9 cellular contexts compared by ENCODE assay signal in the genomic region with DNA sequence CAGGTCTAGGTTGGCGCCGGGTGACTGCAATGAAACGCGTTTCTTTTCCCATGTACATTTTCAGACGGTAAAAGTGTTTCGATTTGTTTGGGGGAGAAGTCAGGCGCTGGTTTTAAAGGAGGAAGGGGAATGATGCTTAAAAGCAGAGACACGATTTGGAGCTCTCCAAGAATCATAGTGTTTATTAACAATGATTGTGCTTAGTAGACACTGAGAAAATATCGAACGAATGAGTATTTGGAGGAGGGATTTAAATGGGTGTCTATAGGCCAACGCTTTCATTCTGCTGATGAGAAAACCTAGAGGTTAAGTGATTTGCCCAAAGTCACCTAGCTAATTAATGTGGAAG. TPM values are rescaled to one million over a fixed set of nuclear protein-coding genes. Genes with fewer than 3 reads are reported as not detected.
DNase-seq lines count a peak whose midpoint lies in the region; ATAC-seq, FAIRE-seq and TF ChIP-seq lines count a peak whose summit lies in the region.
"Had no signal": no experiment of that assay in that cellular context is flagged by ENCODE, and none has a peak within 500 bp of the region (broad histone marks: within the 10 kb centered on the region; RNA-seq: fewer than 3 reads in every experiment).

No MANE protein-coding gene starts in this region.

- peak in 2 of 5 donors; percentile 8 to 27 for DNase-seq in CD4-positive, alpha-beta memory T cell
- DNase-seq in PC-3 (no peak), endothelial cell of umbilical vein (ENCODE audit: low read depth, low spot score) (no peak), neural progenitor cell (ENCODE audit: low spot score) (peak; percentile 18), posterior vena cava (ENCODE audit: low spot score) (no peak), BE2C (no peak)
- DNase-seq: NCI-H187 treated with DMSO at 0.1 percent for 48 hours had no signal

- no peaks in the 10 kb centered on the region for H3K9me1 ChIP-seq in endothelial cell of umbilical vein (replicated peaks; ENCODE audit: control insufficient read depth, extremely low read depth, insufficient read depth, low read length)

- H2AFZ ChIP-seq in PC-3 (ENCODE audit: low read length) = peak overlapping the region; percentile 65; the same call in 1 of the 2 replicates
- peak overlapping the region; percentile 65 for H2AFZ ChIP-seq in endothelial cell of umbilical vein (ENCODE audit: low read depth, low read length)
- peak overlapping the region; percentile 52 for H2AFZ ChIP-seq in neural progenitor cell (replicated peaks)

- no peak for FAIRE-seq in endothelial cell of umbilical vein (lab: Jason Lieb, UNC)

- no peaks in the 10 kb centered on the region for H3F3A ChIP-seq in PC-3 (ENCODE audit: low read length, unreplicated experiment)
- no peaks in the 10 kb centered on the region for H3F3A ChIP-seq in neural progenitor cell (ENCODE audit: low read depth)

- peak overlapping the region; percentile 77 to 90 (median 89) for H3K4me3 Mint-ChIP-seq in CD4-positive, alpha-beta memory T cell
- peak overlapping the region; percentile 66 for H3K4me3 Mint-ChIP-seq in neural progenitor cell

- H3K9ac ChIP-seq in PC-3 (ENCODE audit: low read length) (no peak overlapping the region), endothelial cell of umbilical vein (replicated peaks; ENCODE audit: extremely low read depth, insufficient read depth, low read length) (peak overlapping the region; percentile 84), neural progenitor cell (no peak overlapping the region)

- H3K4me2 ChIP-seq in PC-3 (ENCODE audit: low read length) = peak overlapping the region; percentile 60
- H3K4me2 ChIP-seq in endothelial cell of umbilical vein (ENCODE audit: insufficient read depth, low read length) = peak overlapping the region; percentile 57
- peak overlapping the region; percentile 67 for H3K4me2 ChIP-seq in neural progenitor cell

- H4K20me1 ChIP-seq in PC-3 (ENCODE audit: low read length) (no peaks in the 10 kb centered on the region), endothelial cell of umbilical vein (replicated peaks; ENCODE audit: control insufficient read depth, extremely low read depth, insufficient read depth, low read length) (no peaks in the 10 kb centered on the region), neural progenitor cell (ENCODE audit: low read depth) (peaks cover 9% of the 10 kb centered on the region)

- no peaks in the 10 kb centered on the region for H3K79me2 ChIP-seq in PC-3 (ENCODE audit: low read length)
- no peaks in the 10 kb centered on the region for H3K79me2 ChIP-seq in endothelial cell of umbilical vein (ENCODE audit: control insufficient read depth, insufficient read depth, low read length)
- H3K79me2 ChIP-seq in neural progenitor cell (ENCODE audit: low read depth) = no peaks in the 10 kb centered on the region

- BruUV-seq in PC-3 (replicated peaks; lab: Mats Ljungman, UMichigan) (no TSS peak), endothelial cell of umbilical vein (replicated peaks; lab: Mats Ljungman, UMichigan) (no TSS peak)

- peaks cover 30% of the 10 kb centered on the region for H3K4me1 ChIP-seq in CD4-positive, alpha-beta memory T cell (ENCODE audit: insufficient read depth, low read length)
- H3K4me1 ChIP-seq in PC-3 (ENCODE audit: insufficient read depth, low read length) (no peaks in the 10 kb centered on the region), endothelial cell of umbilical vein (ENCODE audit: control insufficient read depth, extremely low read depth, insufficient read depth, low read length) (peaks cover 15% of the 10 kb centered on the region), neural progenitor cell (no peaks in the 10 kb centered on the region), BE2C (no peaks in the 10 kb centered on the region)

- H3K9me3 ChIP-seq in CD4-positive, alpha-beta memory T cell (ENCODE audit: control insufficient read depth in 1 of 2, low read length in 2 of 2) = no peaks in the 10 kb centered on the region
- H3K9me3 ChIP-seq in PC-3 (ENCODE audit: low read length) (no peaks in the 10 kb centered on the region), endothelial cell of umbilical vein (replicated peaks; ENCODE audit: control insufficient read depth, insufficient read depth, low read length) (no peaks in the 10 kb centered on the region), neural progenitor cell (ENCODE audit: low read depth) (no peaks in the 10 kb centered on the region), BE2C (no peaks in the 10 kb centered on the region)

- H3K9me3 Mint-ChIP-seq in CD4-positive, alpha-beta memory T cell = peaks cover 0 to 4% (median 0%) of the 10 kb centered on the region in 8 donors
- H3K9me3 Mint-ChIP-seq in neural progenitor cell = peaks cover 7% of the 10 kb centered on the region

- ATAC-seq in PC-3 (no peak), HG02840 (IDR thresholded peaks at IDR 0.05; ENCODE audit: low FRiP score, unreplicated experiment) (no peak), GM19463 (IDR thresholded peaks at IDR 0.05; ENCODE audit: unreplicated experiment) (no peak)

- TF ChIP-seq CTCF in PC-3 (conservative IDR thresholded peaks at IDR 0.05; ENCODE audit: low read depth, low read length) (no peak), endothelial cell of umbilical vein (IDR thresholded peaks at IDR 0.05; ENCODE audit: extremely low read depth in 1 of 2, insufficient read depth in 1 of 2, low read depth in 1 of 2, low read length in 2 of 2) (no peak), neural progenitor cell (IDR thresholded peaks at IDR 0.05) (no peak), BE2C (IDR thresholded peaks at IDR 0.05; ENCODE audit: low read depth, low read length) (no peak)

- dilution Hi-C loops in endothelial cell of umbilical vein (cut with MboI; ENCODE audit: extremely low pct_ligation_motif_present, low sequenced_read_pairs) = no loop called here

- CTCF ChIA-PET in CD4-positive, alpha-beta memory T cell (lab: Charles Lee; ENCODE audit: partially characterized antibody) = interaction anchor here (0.9 to 1.2 kb wide), 4 partner anchors 18 to 135 kb away, joined by 3 to 4 read pairs (median 4); no protein-coding TSS in a partner anchor
- CTCF ChIA-PET in PC-3 (lab: Charles Lee) (no interaction called here), endothelial cell of umbilical vein (lab: Charles Lee) (interaction anchor here (1.0 to 2.1 kb wide), 4 partner anchors 8 to 72 kb away, joined by 3 to 12 read pairs (median 5); no protein-coding TSS in a partner anchor)

- no peaks in the 10 kb centered on the region for H3K27me3 ChIP-seq in CD4-positive, alpha-beta memory T cell (ENCODE audit: insufficient read depth, low read length)
- no peaks in the 10 kb centered on the region for H3K27me3 ChIP-seq in PC-3 (ENCODE audit: low read length)
- no peaks in the 10 kb centered on the region for H3K27me3 ChIP-seq in endothelial cell of umbilical vein (ENCODE audit: control insufficient read depth in 2 of 2, insufficient read depth in 2 of 2, low read length in 2 of 2)
- peaks cover 60% of the 10 kb centered on the region for H3K27me3 ChIP-seq in neural progenitor cell
- H3K27me3 ChIP-seq in BE2C = no peaks in the 10 kb centered on the region

- no peaks in the 10 kb centered on the region for H3K9me2 ChIP-seq in PC-3 (replicated peaks; ENCODE audit: low read length)

- intact Hi-C loops in CD4-positive, alpha-beta memory T cell (cut with micrococcal nuclease) = loop anchor here (2.0 to 5.0 kb wide), 2 partner anchors 64 to 141 kb away; no protein-coding TSS in a partner anchor
- intact Hi-C loops in PC-3 (cut with micrococcal nuclease) (no loop called here), endothelial cell of umbilical vein (cut with micrococcal nuclease) (loop anchor here (2.0 to 5.0 kb wide), 3 partner anchors 64 to 138 kb away; no protein-coding TSS in a partner anchor), posterior vena cava (cut with DNase I) (no loop called here)

- no peaks in the 10 kb centered on the region for H3K36me3 ChIP-seq in CD4-positive, alpha-beta memory T cell (ENCODE audit: insufficient read depth, low read length)
- no peaks in the 10 kb centered on the region for H3K36me3 ChIP-seq in PC-3 (ENCODE audit: low read depth, low read length)
- H3K36me3 ChIP-seq in endothelial cell of umbilical vein (ENCODE audit: control insufficient read depth in 2 of 2, extremely low read depth in 1 of 2, insufficient read depth in 2 of 2, low read length in 2 of 2) = no peaks in the 10 kb centered on the region
- no peaks in the 10 kb centered on the region for H3K36me3 ChIP-seq in neural progenitor cell
- no peaks in the 10 kb centered on the region for H3K36me3 ChIP-seq in BE2C

- H3K27ac ChIP-seq in CD4-positive, alpha-beta memory T cell (ENCODE audit: low read depth, low read length) = peak overlapping the region; percentile 52
- no peak overlapping the region for H3K27ac ChIP-seq in PC-3 (ENCODE audit: low read length)
- peak overlapping the region; percentile 69 for H3K27ac ChIP-seq in endothelial cell of umbilical vein (ENCODE audit: insufficient read depth, low read depth, low read length)
- no peak overlapping the region for H3K27ac ChIP-seq in neural progenitor cell

- peaks cover 24 to 49% (median 33%) of the 10 kb centered on the region in 4 donors for H3K4me1 Mint-ChIP-seq in CD4-positive, alpha-beta memory T cell
- peaks cover 17% of the 10 kb centered on the region for H3K4me1 Mint-ChIP-seq in neural progenitor cell

- peak overlapping the region; percentile 47 to 90 (median 80) for H3K27ac Mint-ChIP-seq in CD4-positive, alpha-beta memory T cell
- no peak overlapping the region for H3K27ac Mint-ChIP-seq in neural progenitor cell

- TF ChIP-seq POLR2A in endothelial cell of umbilical vein (IDR thresholded peaks at IDR 0.05; ENCODE audit: low read depth, low read length) = no peak

- no peaks in the 10 kb centered on the region for H3K27me3 Mint-ChIP-seq in CD4-positive, alpha-beta memory T cell
- peaks cover 26% of the 10 kb centered on the region for H3K27me3 Mint-ChIP-seq in neural progenitor cell (ENCODE audit: insufficient read depth, low read depth)

- peak overlapping the region in 1 of 2 donors; percentile 49 for H3K4me3 ChIP-seq in CD4-positive, alpha-beta memory T cell (ENCODE audit: low read length in 2 of 2)
- peak overlapping the region; percentile 58 for H3K4me3 ChIP-seq in PC-3 (ENCODE audit: low read length)
- peak overlapping the region; percentile 13 to 55 (median 46) for H3K4me3 ChIP-seq in endothelial cell of umbilical vein (replicated peaks in 1 of 3; ENCODE audit: insufficient read depth in 1 of 3, low read depth in 1 of 3, low read length in 3 of 3)
- peak overlapping the region; percentile 57 for H3K4me3 ChIP-seq in neural progenitor cell
- no peak overlapping the region for H3K4me3 ChIP-seq in BE2C (ENCODE audit: low read depth, low read length)

- POLR2A ChIA-PET in CD4-positive, alpha-beta memory T cell (lab: Charles Lee; ENCODE audit: partially characterized antibody) = interaction anchor here (1.1 to 4.4 kb wide), 9 partner anchors 8 to 126 kb away, joined by 3 to 36 read pairs (median 8); a partner anchor contains a TSS
- POLR2A ChIA-PET in PC-3 (lab: Charles Lee; ENCODE audit: unreplicated experiment) (no interaction called here), endothelial cell of umbilical vein (lab: Charles Lee) (no interaction called here)

- peaks cover 3% of the 10 kb centered on the region in 2 donors for H3K36me3 Mint-ChIP-seq in CD4-positive, alpha-beta memory T cell
- H3K36me3 Mint-ChIP-seq in neural progenitor cell = peaks cover 2% of the 10 kb centered on the region

RNA-seq across cellular contexts. Expression of a gene that starts 36.9 kb away (rescaled TPM):
- 100 to 1,000 TPM; 370 to 372 TPM for total RNA-seq in CD4-positive, alpha-beta memory T cell
- 100 to 1,000 TPM; 163 to 258 TPM for polyA plus RNA-seq in CD4-positive, alpha-beta memory T cell
- total RNA-seq in PC-3 (2014; rRNA removed) = 44.1 and 52.2 TPM in 2 replicates
- total RNA-seq in endothelial cell of umbilical vein = 152 and 177 TPM in 2 replicates
- 60.1 and 68.8 TPM in 2 replicates for polyA plus RNA-seq in endothelial cell of umbilical vein
- polyA plus RNA-seq in endothelial cell of umbilical vein (2011; cell fraction: cytosol; rRNA removed) = 75.4 and 89.5 TPM in 2 replicates
- 149 and 163 TPM in 2 replicates for polyA plus RNA-seq in endothelial cell of umbilical vein (2011; cell fraction: nucleus; rRNA removed)
- 128 and 187 TPM in 2 replicates for polyA plus RNA-seq in endothelial cell of umbilical vein (2012)
- 180 and 216 TPM in 2 replicates for polyA minus RNA-seq in endothelial cell of umbilical vein
- 36.5 TPM for polyA minus RNA-seq in endothelial cell of umbilical vein (2011; cell fraction: cytosol; rRNA and poly(A)+ RNA removed)
- polyA minus RNA-seq in endothelial cell of umbilical vein (2011; cell fraction: nucleus; rRNA and poly(A)+ RNA removed) = 174 and 238 TPM in 2 replicates
- 5.0 and 6.5 TPM in 2 replicates for total RNA-seq in neural progenitor cell (ENCODE audit: low replicate concordance)
- total RNA-seq in posterior vena cava = 100 to 1,000 TPM; 109 to 127 TPM
- 14.0 TPM for polyA plus RNA-seq in BE2C (2012; ENCODE audit: insufficient read depth, insufficient read length, low read depth)

Comparison
In these comparisons a context has a peak if more than half of its experiments do, and no peak if none do; other contexts are left out.
1. H3K27ac ChIP-seq: peak in CD4-positive, alpha-beta memory T cell (single experiment) and endothelial cell of umbilical vein (single experiment); none in PC-3 (single experiment) and neural progenitor cell (single experiment).
2. intact Hi-C loops: an anchor here in CD4-positive, alpha-beta memory T cell (2.0 to 5.0 kb wide) and endothelial cell of umbilical vein (2.0 to 5.0 kb wide); none called in PC-3 and posterior vena cava.
3. Peak in every context shown above with its lines, with median percentiles within 50 percentile points of each other: H2AFZ ChIP-seq and H3K4me2 ChIP-seq.